28 cellular contexts compared by ENCODE assay signal in genomic region chr9:33249983-33250382, GRCh38. TPM values are rescaled to one million over a fixed set of nuclear protein-coding genes. Genes with fewer than 3 reads are reported as not detected.
DNase-seq lines count a peak whose midpoint lies in the region; ATAC-seq lines count a peak whose summit lies in the region.
"Had no signal": no experiment of that assay in that cellular context is flagged by ENCODE, and none has a peak within 500 bp of the region (broad histone marks: within the 10 kb centered on the region; RNA-seq: fewer than 3 reads in every experiment).

No MANE protein-coding gene starts in this region.

- H3K4me1 Mint-ChIP-seq in activated CD4-positive, alpha-beta T cell treated with anti-CD3 and anti-CD28 coated beads for 36 hours, result no peaks in the 10 kb centered on the region
- no peaks in the 10 kb centered on the region for H3K4me1 Mint-ChIP-seq in activated naive CD8-positive, alpha-beta T cell treated with anti-CD3 and anti-CD28 coated beads, Interleukin-2, amount 50 U/mL, for 24 hours
- peaks cover 17% of the 10 kb centered on the region for H3K4me1 Mint-ChIP-seq in stimulated activated memory B cell treated with anti-CD40 and anti-IgM and Interleukin-4, amounts not matched to agents 10 μg/mL and 1 μg/mL and 100 μg/mL, for 72 hours
- H3K4me1 Mint-ChIP-seq: activated T-helper 17 cell treated with anti-CD3 and anti-CD28 coated beads, Interleukin-2, amount 50 U/mL, for 72 hours; neural progenitor cell had no signal

- no peak overlapping the region for H3K27ac Mint-ChIP-seq in activated CD4-positive, alpha-beta T cell treated with anti-CD3 and anti-CD28 coated beads for 36 hours
- H3K27ac Mint-ChIP-seq in activated naive CD8-positive, alpha-beta T cell treated with anti-CD3 and anti-CD28 coated beads, Interleukin-2, amount 50 U/mL, for 24 hours, result peak overlapping the region; percentile 36
- H3K27ac Mint-ChIP-seq in stimulated activated memory B cell treated with anti-CD40 and anti-IgM and Interleukin-4, amounts not matched to agents 10 μg/mL and 1 μg/mL and 100 μg/mL, for 72 hours, result peak overlapping the region; percentile 28
- H3K27ac Mint-ChIP-seq: activated T-helper 17 cell treated with anti-CD3 and anti-CD28 coated beads, Interleukin-2, amount 50 U/mL, for 72 hours; neural progenitor cell had no signal

- H3K9me3 Mint-ChIP-seq in activated CD4-positive, alpha-beta T cell treated with anti-CD3 and anti-CD28 coated beads for 36 hours (ENCODE audit: low read depth), result no peaks in the 10 kb centered on the region
- no peaks in the 10 kb centered on the region for H3K9me3 Mint-ChIP-seq in activated naive CD8-positive, alpha-beta T cell treated with anti-CD3 and anti-CD28 coated beads, Interleukin-2, amount 50 U/mL, for 24 hours
- H3K9me3 Mint-ChIP-seq in stimulated activated memory B cell treated with anti-CD40 and anti-IgM and Interleukin-4, amounts not matched to agents 10 μg/mL and 1 μg/mL and 100 μg/mL, for 72 hours, result no peaks in the 10 kb centered on the region
- H3K9me3 Mint-ChIP-seq: activated naive CD4-positive, alpha-beta T cell treated with anti-CD3 and anti-CD28 coated beads, Interleukin-2, amount 50 U/mL, for 72 hours; activated T-helper 17 cell treated with anti-CD3 and anti-CD28 coated beads, Interleukin-2, amount 50 U/mL, for 72 hours; neural progenitor cell had no signal

- CTCF ChIA-PET in activated CD4-positive, alpha-beta T cell treated with anti-CD3 and anti-CD28 coated beads for 36 hours (lab: Charles Lee), result interaction anchor here (0.6 kb wide), 1 partner anchor 16 kb away, joined by 5 read pairs; no protein-coding TSS in a partner anchor

- ATAC-seq in activated CD4-positive, alpha-beta T cell treated with anti-CD3 and anti-CD28 coated beads for 36 hours, result peak; percentile 21
- ATAC-seq in HG02870 (IDR thresholded peaks at IDR 0.05; ENCODE audit: unreplicated experiment) (peak; percentile 37), GM21526 (IDR thresholded peaks at IDR 0.05; ENCODE audit: low FRiP score, unreplicated experiment) (no peak)
- ATAC-seq in activated naive CD8-positive, alpha-beta T cell treated with anti-CD3 and anti-CD28 coated beads, Interleukin-2, amount 50 U/mL, for 24 hours, result peak; percentile 35
- ATAC-seq in stimulated activated memory B cell treated with anti-CD40 and anti-IgM and Interleukin-4, amounts not matched to agents 10 μg/mL and 1 μg/mL and 100 μg/mL, for 72 hours, result peak; percentile 31
- ATAC-seq: activated T-helper 17 cell treated with anti-CD3 and anti-CD28 coated beads, Interleukin-2, amount 50 U/mL, for 72 hours had no signal

- POLR2A ChIA-PET in activated CD4-positive, alpha-beta T cell treated with anti-CD3 and anti-CD28 coated beads for 36 hours (lab: Charles Lee), result interaction anchor here (0.6 kb wide), 1 partner anchor 10 kb away, joined by 3 read pairs; the partner anchor contains the start of gene SPINK4

- H3K36me3 Mint-ChIP-seq in activated CD4-positive, alpha-beta T cell treated with anti-CD3 and anti-CD28 coated beads for 36 hours (ENCODE audit: low read depth), result peaks cover 23% of the 10 kb centered on the region
- H3K36me3 Mint-ChIP-seq in activated naive CD8-positive, alpha-beta T cell treated with anti-CD3 and anti-CD28 coated beads, Interleukin-2, amount 50 U/mL, for 24 hours (ENCODE audit: low read depth), result peaks cover 28% of the 10 kb centered on the region
- H3K36me3 Mint-ChIP-seq in stimulated activated memory B cell treated with anti-CD40 and anti-IgM and Interleukin-4, amounts not matched to agents 10 μg/mL and 1 μg/mL and 100 μg/mL, for 72 hours, result peaks cover 38% of the 10 kb centered on the region

- H3K4me3 Mint-ChIP-seq in activated CD4-positive, alpha-beta T cell treated with anti-CD3 and anti-CD28 coated beads for 36 hours, result no peak overlapping the region
- H3K4me3 Mint-ChIP-seq in activated naive CD8-positive, alpha-beta T cell treated with anti-CD3 and anti-CD28 coated beads, Interleukin-2, amount 50 U/mL, for 24 hours, result no peak overlapping the region
- H3K4me3 Mint-ChIP-seq in stimulated activated memory B cell treated with anti-CD40 and anti-IgM and Interleukin-4, amounts not matched to agents 10 μg/mL and 1 μg/mL and 100 μg/mL, for 72 hours, result no peak overlapping the region
- H3K4me3 Mint-ChIP-seq: activated T-helper 17 cell treated with anti-CD3 and anti-CD28 coated beads, Interleukin-2, amount 50 U/mL, for 72 hours; neural progenitor cell had no signal

- H3K27me3 Mint-ChIP-seq in activated CD4-positive, alpha-beta T cell treated with anti-CD3 and anti-CD28 coated beads for 36 hours, result no peaks in the 10 kb centered on the region
- H3K27me3 Mint-ChIP-seq in activated naive CD8-positive, alpha-beta T cell treated with anti-CD3 and anti-CD28 coated beads, Interleukin-2, amount 50 U/mL, for 24 hours, result no peaks in the 10 kb centered on the region
- no peaks in the 10 kb centered on the region for H3K27me3 Mint-ChIP-seq in stimulated activated memory B cell treated with anti-CD40 and anti-IgM and Interleukin-4, amounts not matched to agents 10 μg/mL and 1 μg/mL and 100 μg/mL, for 72 hours
- H3K27me3 Mint-ChIP-seq: activated T-helper 17 cell treated with anti-CD3 and anti-CD28 coated beads, Interleukin-2, amount 50 U/mL, for 72 hours; progenitor cell of endocrine pancreas had no signal

- intact Hi-C loops in activated CD4-positive, alpha-beta T cell treated with anti-CD3 and anti-CD28 coated beads for 36 hours (cut with DNase I, micrococcal nuclease), result loop anchor here in 1 of 2 experiments (5.0 kb wide), 1 partner anchor 63 kb away; no protein-coding TSS in a partner anchor

- DNase-seq in activated CD4-positive, alpha-beta T cell treated with anti-CD3 and anti-CD28 coated beads for 36 hours, result no peak
- no peak for DNase-seq in activated CD4-positive, alpha-beta T cell treated with anti-CD3 and anti-CD28 coated beads, Interleukin-2, amount 50 U/mL, for 48 hours
- no peak for DNase-seq in activated naive CD8-positive, alpha-beta T cell treated with anti-CD3 and anti-CD28 coated beads, Interleukin-2, amount 50 U/mL, for 24 hours
- DNase-seq in epidermal melanocyte (ENCODE audit: insufficient read length, low spot score) (no peak), LoVo (ENCODE audit: low spot score) (no peak)
- DNase-seq: 8988T; AML-193; central memory CD4-positive, alpha-beta T cell; COR-L47; DND-41; dorsolateral prefrontal cortex; kidney glomerular epithelial cell; NCI-H1436; NK-92 treated with Interleukin-12 subunit alpha and Interleukin-12 subunit beta, amount 100 ng/mL, for 24 hours had no signal

RNA-seq across cellular contexts. Expression of gene SPINK4, which starts 10.0 kb away (rescaled TPM):
- total RNA-seq in activated CD4-positive, alpha-beta T cell treated with anti-CD3 and anti-CD28 coated beads for 36 hours, result not detected
- total RNA-seq: activated naive CD4-positive, alpha-beta T cell treated with anti-CD3 and anti-CD28 coated beads, Interleukin-2, amount 50 U/mL, for 72 hours; activated T-helper 17 cell treated with anti-CD3 and anti-CD28 coated beads, Interleukin-2, amount 50 U/mL, for 72 hours; dorsolateral prefrontal cortex; endothelial cell of umbilical vein; lung microvascular endothelial cell; NCI-H460; progenitor cell of endocrine pancreas; sigmoid colon; SK-MEL-5; T-helper 1 cell treated with Interleukin-12 subunit alpha and Interleukin-12 subunit beta and Interleukin-4 antibody, amounts not matched to agents 30 ng/mL and 1 ng/mL, for 36 hours; tibial nerve had no signal

RNA-seq across cellular contexts. Expression of gene BAG1, which starts 14.5 kb away (rescaled TPM):
- total RNA-seq in activated CD4-positive, alpha-beta T cell treated with anti-CD3 and anti-CD28 coated beads for 36 hours, result 10 to 100 TPM; 47.9 to 65.8 TPM

RNA-seq across cellular contexts. Expression of gene CHMP5, which starts 14.9 kb away (rescaled TPM):
- total RNA-seq in activated CD4-positive, alpha-beta T cell treated with anti-CD3 and anti-CD28 coated beads for 36 hours, result 100 to 1,000 TPM; 102 to 106 TPM

RNA-seq across cellular contexts. Expression of gene NFX1, which starts 40.3 kb away (rescaled TPM):
- total RNA-seq in activated CD4-positive, alpha-beta T cell treated with anti-CD3 and anti-CD28 coated beads for 36 hours, result 10 to 100 TPM; 31.2 to 33.7 TPM
